ENCODE assay signal across 19 cellular contexts in genomic region chr11:130415719-130416536, GRCh38. TPM values are rescaled to one million over a fixed set of nuclear protein-coding genes. Genes with fewer than 3 reads are reported as not detected.
"Had no signal": no experiment of that assay in that cellular context is flagged by ENCODE, and none has a peak within 500 bp of the region (broad histone marks: within the 10 kb centered on the region; RNA-seq: fewer than 3 reads in every experiment).

No MANE protein-coding gene starts in this region.

- ATAC-seq: esophagus mucosa; left colon; naive thymus-derived CD4-positive, alpha-beta T cell; psoas muscle had no signal

- H3K36me3 ChIP-seq: ascending aorta, transverse colon had no signal

- DNase-seq: activated CD4-positive, alpha-beta memory T cell treated with anti-CD3 and anti-CD28 coated beads for 36 hours; activated CD4-positive, CD25-positive, alpha-beta regulatory T cell treated with anti-CD3 and anti-CD28 coated beads, Interleukin-2, amount 50 U/mL, for 72 hours; activated gamma-delta T cell; activated naive CD8-positive, alpha-beta T cell treated with anti-CD3 and anti-CD28 coated beads for 36 hours; activated T-cell treated with anti-CD3 and anti-CD28 coated beads, Interleukin-2, amount 50 U/mL, for 48 hours; endodermal cell; hypothalamus; left colon; mammary epithelial cell; naive thymus-derived CD4-positive, alpha-beta T cell; small intestine; transverse colon had no signal

- H3K4me3 ChIP-seq: ascending aorta, psoas muscle, transverse colon had no signal

- H3K27ac ChIP-seq: psoas muscle, transverse colon had no signal

- H3K9me3 ChIP-seq: ascending aorta, psoas muscle, transverse colon had no signal

RNA-seq across cellular contexts. Expression of gene ADAMTS8, which starts 12.5 kb away (rescaled TPM):
- total RNA-seq: activated CD4-positive, alpha-beta memory T cell treated with anti-CD3 and anti-CD28 coated beads for 36 hours; activated naive CD8-positive, alpha-beta T cell treated with anti-CD3 and anti-CD28 coated beads for 36 hours; bronchial epithelial cell; dermis microvascular lymphatic vessel endothelial cell; glomerular endothelial cell; mononuclear cell; naive thymus-derived CD4-positive, alpha-beta T cell had no signal

RNA-seq across cellular contexts. Expression of gene ADAMTS15, which starts 32.5 kb away (rescaled TPM):
- total RNA-seq: activated CD4-positive, alpha-beta memory T cell treated with anti-CD3 and anti-CD28 coated beads for 36 hours; activated naive CD8-positive, alpha-beta T cell treated with anti-CD3 and anti-CD28 coated beads for 36 hours; mononuclear cell had no signal
